Comparison of ENCODE assay signal across 23 cellular contexts in genomic region chr9:33277484-33277883, GRCh38. TPM values are rescaled to one million over a fixed set of nuclear protein-coding genes. Genes with fewer than 3 reads are reported as not detected.
"Had no signal": no experiment of that assay in that cellular context is flagged by ENCODE, and none has a peak within 500 bp of the region (broad histone marks: within the 10 kb centered on the region; RNA-seq: fewer than 3 reads in every experiment).

No MANE protein-coding gene starts in this region.

- H3K4me3 Mint-ChIP-seq: activated CD4-positive, alpha-beta T cell treated with anti-CD3 and anti-CD28 coated beads, Interleukin-2, amount 10 ng/mL, durations not matched to agents 24 days and 14 days; endodermal cell; mesothelial cell of epicardium; natural killer cell treated with Interleukin-12 subunit alpha and Interleukin-12 subunit beta and Interleukin-15 and Interleukin-18, amount 100 ng/mL, for 72 hours had no signal

- H3K4me1 Mint-ChIP-seq: endodermal cell, mesothelial cell of epicardium had no signal

- H3K9me3 Mint-ChIP-seq: activated CD4-positive, alpha-beta T cell treated with anti-CD3 and anti-CD28 coated beads, Interleukin-2, amount 10 ng/mL, durations not matched to agents 24 days and 14 days; endodermal cell; mesothelial cell of epicardium; natural killer cell treated with Interleukin-12 subunit alpha and Interleukin-12 subunit beta and Interleukin-15 and Interleukin-18, amount 100 ng/mL, for 72 hours had no signal

- DNase-seq: activated CD4-positive, alpha-beta T cell treated with anti-CD3 and anti-CD28 coated beads, Interleukin-2, amount 10 ng/mL, durations not matched to agents 24 days and 14 days; activated naive CD4-positive, alpha-beta T cell; aorta; brain microvascular endothelial cell; central memory CD4-positive, alpha-beta T cell; colonic mucosa; endodermal cell; foreskin keratinocyte; hippocampal formation; islet precursor cell; spleen; stimulated activated CD4-positive, alpha-beta T cell treated with anti-CD3 and anti-CD28 coated beads, Interleukin-4, amount 100 ng/mL, for 4 hours; stimulated activated naive CD4-positive, alpha-beta T cell had no signal

- ATAC-seq: foreskin keratinocyte; natural killer cell treated with Interleukin-12 subunit alpha and Interleukin-12 subunit beta and Interleukin-15 and Interleukin-18, amount 100 ng/mL, for 72 hours had no signal

- H3K4me3 ChIP-seq: colonic mucosa, spleen, tibial nerve had no signal

- H3K27me3 Mint-ChIP-seq: activated CD4-positive, alpha-beta T cell treated with anti-CD3 and anti-CD28 coated beads, Interleukin-2, amount 10 ng/mL, durations not matched to agents 24 days and 14 days; natural killer cell treated with Interleukin-12 subunit alpha and Interleukin-12 subunit beta and Interleukin-15 and Interleukin-18, amount 100 ng/mL, for 72 hours had no signal

- H3K27ac Mint-ChIP-seq: endodermal cell, mesothelial cell of epicardium had no signal

- H3K4me1 ChIP-seq: colonic mucosa, foreskin keratinocyte, parathyroid adenoma, spleen, tibial nerve had no signal

- H3K27ac ChIP-seq: brain microvascular endothelial cell, colonic mucosa, foreskin keratinocyte, neutrophil, parathyroid adenoma, spleen, tibial nerve had no signal

- H3K27me3 ChIP-seq: brain microvascular endothelial cell, colonic mucosa, foreskin keratinocyte, neutrophil, spleen, tibial nerve had no signal

- H3K9me3 ChIP-seq: colonic mucosa, neutrophil, spleen, tibial nerve had no signal

RNA-seq across cellular contexts. Expression of gene SPINK4, which starts 37.5 kb away (rescaled TPM):
- total RNA-seq: activated CD4-positive, alpha-beta T cell treated with anti-CD3 and anti-CD28 coated beads, Interleukin-2, amount 10 ng/mL, durations not matched to agents 24 days and 14 days; activated CD8-positive, alpha-beta memory T cell treated with anti-CD3 and anti-CD28 coated beads for 36 hours; aorta; epithelial cell of proximal tubule; fibroblast of lung; foreskin keratinocyte; lung microvascular endothelial cell; mesothelial cell of epicardium; natural killer cell treated with Interleukin-12 subunit alpha and Interleukin-12 subunit beta and Interleukin-15 and Interleukin-18, amount 100 ng/mL, for 72 hours; spleen; T-helper 1 cell treated with Interleukin-12 subunit alpha and Interleukin-12 subunit beta and Interleukin-4 antibody, amounts not matched to agents 30 ng/mL and 1 ng/mL, for 36 hours; tibial nerve had no signal
- polyA plus RNA-seq: fibroblast of lung, foreskin keratinocyte had no signal
